In the genomic region with DNA sequence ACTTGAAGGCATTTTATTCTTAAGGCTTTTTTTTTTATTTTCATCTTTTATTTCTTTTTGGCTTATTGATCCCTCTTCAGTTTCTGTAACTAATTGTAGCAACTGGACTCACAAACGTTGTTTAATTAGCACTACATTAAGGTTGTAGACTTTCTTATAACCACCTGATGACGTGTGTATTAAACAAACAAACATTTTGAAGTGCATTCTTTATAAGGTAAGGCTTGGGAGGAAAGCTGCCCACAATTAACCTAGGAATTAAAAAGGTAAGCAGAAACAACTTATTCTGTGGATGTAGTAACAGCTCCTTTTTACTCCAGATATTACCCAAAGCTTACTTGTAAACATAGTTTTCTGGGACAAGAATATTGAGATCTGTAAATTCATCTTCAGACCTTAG, we compare ENCODE assay signal across 16 cellular contexts. TPM values are rescaled to one million over a fixed set of nuclear protein-coding genes. Genes with fewer than 3 reads are reported as not detected.
DNase-seq lines count a peak whose midpoint lies in the region; ATAC-seq and TF ChIP-seq lines count a peak whose summit lies in the region.
"Had no signal": no experiment of that assay in that cellular context is flagged by ENCODE, and none has a peak within 500 bp of the region (broad histone marks: within the 10 kb centered on the region; RNA-seq: fewer than 3 reads in every experiment).

No MANE protein-coding gene starts in this region.

- intact Hi-C loops in MCF 10A (cut with micrococcal nuclease) (no loop called here), mammary epithelial cell (cut with micrococcal nuclease) (no loop called here), left lung (cut with DNase I) (no loop called here)

- H3K9ac ChIP-seq in mammary epithelial cell (ENCODE audit: insufficient read depth, low read length), result no peak overlapping the region
- H3K9ac ChIP-seq: BLaER1, GM23248 had no signal

- no peaks in the 10 kb centered on the region for H3K27me3 Mint-ChIP-seq in MCF 10A (ENCODE audit: insufficient read depth, unreplicated experiment)
- H3K27me3 Mint-ChIP-seq: CD4-positive, alpha-beta memory T cell had no signal

- no peaks in the 10 kb centered on the region for H3K9me3 ChIP-seq in mammary epithelial cell (replicated peaks; ENCODE audit: insufficient read depth, low read length)
- no peaks in the 10 kb centered on the region for H3K9me3 ChIP-seq in left lung
- H3K9me3 ChIP-seq: HAP-1 had no signal

- WGBS in mammary epithelial cell (ENCODE audit: low coverage, missing lambda C conversion rate), result 81% methylated on average over 2 of the region's 2 CpGs

- H3K9me3 Mint-ChIP-seq in MCF 10A (ENCODE audit: unreplicated experiment), result no peaks in the 10 kb centered on the region
- no peaks in the 10 kb centered on the region for H3K9me3 Mint-ChIP-seq in stimulated activated effector memory CD8-positive, alpha-beta T cell treated with anti-CD3 and anti-CD28 coated beads, Interleukin-12 subunit alpha, Interleukin-12 subunit beta, amount 100 ng/mL, for 72 hours

- H3K4me1 Mint-ChIP-seq in MCF 10A (ENCODE audit: insufficient read depth, unreplicated experiment), result peaks cover 31% of the 10 kb centered on the region
- no peaks in the 10 kb centered on the region for H3K4me1 Mint-ChIP-seq in stimulated activated effector memory CD8-positive, alpha-beta T cell treated with anti-CD3 and anti-CD28 coated beads, Interleukin-12 subunit alpha, Interleukin-12 subunit beta, amount 100 ng/mL, for 72 hours
- H3K4me1 Mint-ChIP-seq: CD14-positive monocyte; CD4-positive, alpha-beta memory T cell had no signal

- H3K4me3 ChIP-seq in mammary epithelial cell (replicated peaks in 1 of 3; ENCODE audit: insufficient read depth in 1 of 3, low read depth in 2 of 3, low read length in 3 of 3), result no peak overlapping the region
- H3K4me3 ChIP-seq in left lung, result no peak overlapping the region
- H3K4me3 ChIP-seq: BLaER1, GM23248, HAP-1 had no signal

- H3K27ac ChIP-seq in mammary epithelial cell (ENCODE audit: insufficient read depth, low read depth, low read length) (no peak overlapping the region), left lung (no peak overlapping the region)
- H3K27ac ChIP-seq: BLaER1, GM23248 had no signal

- peaks cover 77% of the 10 kb centered on the region for H3K79me2 ChIP-seq in mammary epithelial cell (ENCODE audit: insufficient read depth, low read length)

- POLR2A ChIA-PET in MCF 10A (lab: Yijun Ruan, JAX), result interaction anchor here (0.6 to 9.1 kb wide), 13 partner anchors 9 to 172 kb away, joined by 3 to 79 read pairs (median 8); partner anchors contain the start of genes CAMSAP2 and DDX59

- peaks cover 20% of the 10 kb centered on the region for H3K36me3 Mint-ChIP-seq in MCF 10A (ENCODE audit: insufficient read depth, unreplicated experiment)
- H3K36me3 Mint-ChIP-seq in stimulated activated effector memory CD8-positive, alpha-beta T cell treated with anti-CD3 and anti-CD28 coated beads, Interleukin-12 subunit alpha, Interleukin-12 subunit beta, amount 100 ng/mL, for 72 hours, result no peaks in the 10 kb centered on the region
- H3K36me3 Mint-ChIP-seq: CD14-positive monocyte had no signal

- in situ Hi-C loops in mammary epithelial cell (cut with MboI; ENCODE audit: low sequenced_read_pairs in 2 of 2), result no loop called here

- CTCF ChIA-PET in MCF 10A (lab: Yijun Ruan, JAX) (interaction anchor here (0.5 to 4.5 kb wide), 9 partner anchors 7 to 171 kb away, joined by 3 to 30 read pairs (median 4); no protein-coding TSS in a partner anchor), mammary epithelial cell (lab: Charles Lee; ENCODE audit: low non-redundant PET) (no interaction called here)

- ATAC-seq in left lung, result peak; percentile 80
- ATAC-seq in stimulated activated effector memory CD8-positive, alpha-beta T cell treated with anti-CD3 and anti-CD28 coated beads, Interleukin-12 subunit alpha, Interleukin-12 subunit beta, amount 100 ng/mL, for 72 hours, result no peak
- no peak for ATAC-seq in HG02678 (IDR thresholded peaks at IDR 0.05; ENCODE audit: unreplicated experiment)

- BruUV-seq in MCF 10A (replicated peaks; lab: Mats Ljungman, UMichigan), result no TSS peak
- BruUV-seq in mammary epithelial cell (replicated peaks; lab: Mats Ljungman, UMichigan), result no TSS peak

- H3K4me1 ChIP-seq in mammary epithelial cell (ENCODE audit: insufficient read depth, low read length) (peaks cover 7% of the 10 kb centered on the region), left lung (peaks cover 0 to 4% of the 10 kb centered on the region in 2 donors)
- H3K4me1 ChIP-seq: BLaER1, HAP-1 had no signal

- H3K4me2 ChIP-seq in mammary epithelial cell (ENCODE audit: insufficient read depth, low read depth, low read length), result no peak overlapping the region
- H3K4me2 ChIP-seq: BLaER1 had no signal

- dilution Hi-C loops in mammary epithelial cell (cut with HindIII; ENCODE audit: low sequenced_read_pairs), result no loop called here

- no peak overlapping the region for H2AFZ ChIP-seq in mammary epithelial cell (ENCODE audit: low read depth, low read length)
- H2AFZ ChIP-seq: GM23248 had no signal

- TF ChIP-seq CTCF in MCF 10A (IDR thresholded peaks at IDR 0.05; ENCODE audit: unreplicated experiment) (no peak), mammary epithelial cell (conservative IDR thresholded peaks at IDR 0.05 in 1 of 2, IDR thresholded peaks at IDR 0.05 in 1 of 2; ENCODE audit: extremely low read depth in 1 of 2, insufficient read depth in 1 of 2, low read depth in 1 of 2, low read length in 2 of 2) (no peak), left lung (IDR thresholded peaks at IDR 0.05) (no peak)

- peak overlapping the region; percentile 46 for H3K27ac Mint-ChIP-seq in MCF 10A (ENCODE audit: low read depth, unreplicated experiment)
- no peak overlapping the region for H3K27ac Mint-ChIP-seq in stimulated activated effector memory CD8-positive, alpha-beta T cell treated with anti-CD3 and anti-CD28 coated beads, Interleukin-12 subunit alpha, Interleukin-12 subunit beta, amount 100 ng/mL, for 72 hours
- H3K27ac Mint-ChIP-seq: CD14-positive monocyte; CD4-positive, alpha-beta memory T cell had no signal

- DNase-seq in NCI-H1105 treated with DMSO at 0.1 percent for 48 hours (lab: John Stamatoyannopoulos, UW), result peak; percentile 25
- DNase-seq in NCI-H1105 (lab: John Stamatoyannopoulos, UW), result no peak
- no peak for DNase-seq in MCF 10A (ENCODE audit: unreplicated experiment)
- DNase-seq in mammary epithelial cell, result no peak
- no peak for DNase-seq in left lung
- DNase-seq in stimulated activated effector memory CD8-positive, alpha-beta T cell treated with anti-CD3 and anti-CD28 coated beads, Interleukin-12 subunit alpha, Interleukin-12 subunit beta, amount 100 ng/mL, for 72 hours (ENCODE audit: low spot score in 2 of 2), result no peak
- DNase-seq: 8988T; CD4-positive, alpha-beta memory T cell; DMS79; GDM1; GM23248; IMR-90 had no signal

- H3K36me3 ChIP-seq in mammary epithelial cell (ENCODE audit: insufficient read depth, low read length) (peaks cover 7% of the 10 kb centered on the region), left lung (no peaks in the 10 kb centered on the region)
- H3K36me3 ChIP-seq: HAP-1 had no signal

- H3K4me3 Mint-ChIP-seq in MCF 10A (ENCODE audit: unreplicated experiment), result no peak overlapping the region
- no peak overlapping the region for H3K4me3 Mint-ChIP-seq in stimulated activated effector memory CD8-positive, alpha-beta T cell treated with anti-CD3 and anti-CD28 coated beads, Interleukin-12 subunit alpha, Interleukin-12 subunit beta, amount 100 ng/mL, for 72 hours
- H3K4me3 Mint-ChIP-seq: CD14-positive monocyte; CD4-positive, alpha-beta memory T cell had no signal

- H4K20me1 ChIP-seq in mammary epithelial cell (ENCODE audit: insufficient read depth, low read length), result peaks cover 3% of the 10 kb centered on the region
- H4K20me1 ChIP-seq: BLaER1 had no signal

- H3K27me3 ChIP-seq in mammary epithelial cell (ENCODE audit: insufficient read depth, low read length) (no peaks in the 10 kb centered on the region), left lung (no peaks in the 10 kb centered on the region)
- H3K27me3 ChIP-seq: BLaER1 had no signal

RNA-seq across cellular contexts. Expression of gene CAMSAP2, which starts 55.0 kb away (rescaled TPM):
- total RNA-seq in MCF 10A (2022), result 144 and 209 TPM in 2 replicates
- total RNA-seq in mammary epithelial cell, result 100 to 1,000 TPM in 1 of 2 donors, 10 to 100 TPM in 1; 79.7 to 118 TPM
- 17.9 TPM for polyA plus RNA-seq in mammary epithelial cell
- polyA minus RNA-seq in mammary epithelial cell, result 107 TPM
- 10 to 100 TPM; 32.2 TPM for total RNA-seq in left lung
